ENCODE assay signal across 8 cellular contexts in the genomic region with DNA sequence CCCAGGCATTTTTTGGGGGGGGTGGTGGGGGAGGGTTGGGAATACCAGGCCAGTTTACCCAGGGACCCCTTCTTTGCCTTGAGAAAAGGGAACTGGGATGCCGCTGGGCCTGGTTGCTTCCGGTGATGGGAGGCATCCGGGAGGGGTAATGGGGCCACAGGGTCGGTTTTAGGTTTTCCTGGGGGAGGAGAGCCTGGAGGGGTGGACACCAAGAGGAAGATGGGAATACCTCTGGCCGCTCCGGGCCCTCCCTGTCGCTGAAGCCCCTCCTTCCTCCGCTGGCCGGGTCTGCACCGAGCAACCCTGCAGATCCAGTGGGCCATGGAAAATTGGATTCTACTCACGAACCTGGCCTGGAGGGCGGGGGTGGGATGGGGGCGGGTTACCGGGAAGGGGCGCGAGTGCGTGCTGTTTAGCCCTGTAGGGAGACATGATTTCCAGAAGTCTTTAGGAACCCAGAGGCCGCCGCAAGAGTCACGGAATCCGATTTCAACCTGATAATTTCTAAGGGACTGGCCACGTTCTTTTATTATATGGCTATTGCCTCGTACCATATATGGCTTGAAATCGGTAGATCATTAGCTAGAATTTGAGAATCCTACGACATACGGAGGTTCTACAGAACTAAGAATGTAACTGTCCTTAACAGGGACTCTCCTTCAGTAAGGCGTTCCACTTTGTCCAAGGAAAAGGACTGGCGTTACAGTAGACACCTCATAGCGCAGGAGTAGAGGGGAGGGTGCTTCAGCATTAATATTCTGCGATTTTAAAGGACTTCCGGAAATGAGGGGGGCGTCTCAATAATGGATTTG. TPM values are rescaled to one million over a fixed set of nuclear protein-coding genes. Genes with fewer than 3 reads are reported as not detected.
DNase-seq lines count a peak whose midpoint lies in the region; ATAC-seq and TF ChIP-seq lines count a peak whose summit lies in the region.

No MANE protein-coding gene starts in this region.

- ATAC-seq in HG02763 (IDR thresholded peaks at IDR 0.05; ENCODE audit: unreplicated experiment) (peak; percentile 1), RWPE2 (ENCODE audit: low read depth) (peak; percentile 22; the same call in 1 of the 3 replicates)

- peak overlapping the region; percentile 87 for H3K27ac Mint-ChIP-seq in Calu3 (ENCODE audit: unreplicated experiment)

- no TSS peak for BruUV-seq in Calu3 (replicated peaks; lab: Mats Ljungman, UMichigan)

- H3K27ac ChIP-seq in RWPE2 (ENCODE audit: poor library complexity, severe bottlenecking) (peak overlapping the region; percentile 68), coronary artery (peak overlapping the region; percentile 93)

- H3K4me3 ChIP-seq in RWPE2 (ENCODE audit: severe bottlenecking) (peak overlapping the region; percentile 99), coronary artery (peak overlapping the region; percentile 90)

- H3K9me3 ChIP-seq in RWPE2 (ENCODE audit: severe bottlenecking): no peaks in the 10 kb centered on the region

- H3K36me3 Mint-ChIP-seq in Calu3 (ENCODE audit: insufficient read depth, unreplicated experiment): peaks cover 52% of the 10 kb centered on the region

- H3K27me3 ChIP-seq in RWPE2 (ENCODE audit: insufficient read depth, poor library complexity, severe bottlenecking): no peaks in the 10 kb centered on the region

- TF ChIP-seq CTCF in Calu3 (IDR thresholded peaks at IDR 0.05; ENCODE audit: unreplicated experiment): no peak
- no peak for TF ChIP-seq CTCF in RWPE2 (IDR thresholded peaks at IDR 0.05; ENCODE audit: poor library complexity, severe bottlenecking)
- TF ChIP-seq CTCF in coronary artery (IDR thresholded peaks at IDR 0.05): no peak

- peaks cover 42% of the 10 kb centered on the region for H3K36me3 ChIP-seq in RWPE2 (ENCODE audit: low read depth)

- H3K4me3 Mint-ChIP-seq in Calu3 (ENCODE audit: low read depth, unreplicated experiment): peak overlapping the region; percentile 77

- peaks cover 18% of the 10 kb centered on the region for H3K4me1 ChIP-seq in RWPE2 (ENCODE audit: insufficient read depth, poor library complexity, severe bottlenecking)

- intact Hi-C loops in Calu3 (cut with micrococcal nuclease; ENCODE audit: unreplicated experiment): loop anchor here (5.0 kb wide), 2 partner anchors 50 to 120 kb away; partner anchors contain the start of genes MYCBP and RHBDL2

- DNase-seq in Calu3: peak; percentile 21
- DNase-seq in RWPE2 (ENCODE audit: low spot score): no peak
- DNase-seq in coronary artery (ENCODE audit: low spot score): peak; percentile 77
- DNase-seq in left kidney (ENCODE audit: low read depth, low spot score): peak; percentile 89
- peak; percentile 11 for DNase-seq in stimulated activated CD4-positive, alpha-beta T cell treated with anti-CD3 and anti-CD28 coated beads, Interleukin-4, amount 100 ng/mL, for 1 hour
- no peak for DNase-seq in NCI-H446 treated with DMSO at 0.1 percent for 48 hours (lab: John Stamatoyannopoulos, UW)
- no peak for DNase-seq in SKM-1 treated with dmso at 0.1 percent for 144 hours (lab: John Stamatoyannopoulos, UW; ENCODE audit: unreplicated experiment)

- H3K4me1 Mint-ChIP-seq in Calu3 (ENCODE audit: low read depth, unreplicated experiment): peaks cover 34% of the 10 kb centered on the region

- H3K27me3 Mint-ChIP-seq in Calu3 (ENCODE audit: unreplicated experiment): no peaks in the 10 kb centered on the region

- H3K9me3 Mint-ChIP-seq in Calu3 (ENCODE audit: low read depth, unreplicated experiment): no peaks in the 10 kb centered on the region

- CTCF ChIA-PET in Calu3 (lab: Charles Lee): no interaction called here

RNA-seq across cellular contexts. Expression of gene AKIRIN1, which starts 0.8 kb away (rescaled TPM):
- 69.1 and 75.9 TPM in 2 replicates for total RNA-seq in Calu3 (2022)

RNA-seq across cellular contexts. Expression of gene NDUFS5, which starts 34.3 kb away (rescaled TPM):
- 154 and 170 TPM in 2 replicates for total RNA-seq in Calu3 (2022)

RNA-seq across cellular contexts. Expression of gene RHBDL2, which starts 50.2 kb away (rescaled TPM):
- 9.4 and 10.9 TPM in 2 replicates for total RNA-seq in Calu3 (2022)

Comparison
In these comparisons a context has a peak if more than half of its experiments do, and no peak if none do; other contexts are left out.
1. DNase-seq: peak in Calu3 (single experiment), coronary artery (single experiment), left kidney (single experiment) and stimulated activated CD4-positive, alpha-beta T cell treated with anti-CD3 and anti-CD28 coated beads, Interleukin-4, amount 100 ng/mL, for 1 hour (single experiment); none in RWPE2 (single experiment), NCI-H446 treated with DMSO at 0.1 percent for 48 hours (single experiment) and SKM-1 treated with dmso at 0.1 percent for 144 hours (single experiment).